ENCODE assay signal across 9 cellular contexts in genomic region chr10:124697837-124698559, GRCh38. TPM values are rescaled to one million over a fixed set of nuclear protein-coding genes. Genes with fewer than 3 reads are reported as not detected.
DNase-seq lines count a peak whose midpoint lies in the region; ATAC-seq lines count a peak whose summit lies in the region.
"Had no signal": no experiment of that assay in that cellular context is flagged by ENCODE, and none has a peak within 500 bp of the region (broad histone marks: within the 10 kb centered on the region; RNA-seq: fewer than 3 reads in every experiment).

No MANE protein-coding gene starts in this region.

- peak overlapping the region; percentile 99 to 100 for H3K27ac Mint-ChIP-seq in T-cell
- H3K27ac Mint-ChIP-seq in stimulated activated naive CD8-positive, alpha-beta T cell treated with anti-CD3 and anti-CD28 coated beads, Interleukin-15, amount 100 ng/mL, for 72 hours: peak overlapping the region; percentile 28 to 90

- peaks cover 93% of the 10 kb centered on the region for H3K4me1 ChIP-seq in effector memory CD4-positive, alpha-beta T cell (ENCODE audit: control insufficient read depth, insufficient read depth, low read length, poor library complexity, severe bottlenecking)

- peaks cover 93 to 100% (median 97%) of the 10 kb centered on the region in 3 donors for H3K4me1 Mint-ChIP-seq in T-cell
- H3K4me1 Mint-ChIP-seq in stimulated activated naive CD8-positive, alpha-beta T cell treated with anti-CD3 and anti-CD28 coated beads, Interleukin-15, amount 100 ng/mL, for 72 hours: peaks cover 97% of the 10 kb centered on the region

- H3K36me3 ChIP-seq in effector memory CD4-positive, alpha-beta T cell (ENCODE audit: control insufficient read depth, insufficient read depth, low read length): peaks cover 10% of the 10 kb centered on the region

- no peaks in the 10 kb centered on the region for H3K9me3 ChIP-seq in effector memory CD4-positive, alpha-beta T cell (ENCODE audit: control insufficient read depth, low read length)

- H3K36me3 Mint-ChIP-seq in T-cell: peaks cover 25% of the 10 kb centered on the region

- H3K4me3 ChIP-seq in effector memory CD4-positive, alpha-beta T cell (ENCODE audit: insufficient read depth, low read depth, low read length, poor library complexity, severe bottlenecking): peak overlapping the region; percentile 18
- H3K4me3 ChIP-seq: SK-N-MC had no signal

- peak overlapping the region; percentile 28 to 80 (median 47) for H3K4me3 Mint-ChIP-seq in T-cell
- H3K4me3 Mint-ChIP-seq in stimulated activated naive CD8-positive, alpha-beta T cell treated with anti-CD3 and anti-CD28 coated beads, Interleukin-15, amount 100 ng/mL, for 72 hours: peak overlapping the region; percentile 30 to 82

- peak overlapping the region; percentile 81 for H3K27ac ChIP-seq in effector memory CD4-positive, alpha-beta T cell (ENCODE audit: insufficient read depth, low read length, poor library complexity, severe bottlenecking)
- H3K27ac ChIP-seq: SK-N-MC had no signal

- CTCF ChIA-PET in T-cell (lab: Charles Lee): interaction anchor here (0.7 to 3.0 kb wide), 3 partner anchors 21 to 48 kb away, joined by 3 to 17 read pairs (median 4); no protein-coding TSS in a partner anchor

- H3K27me3 ChIP-seq in effector memory CD4-positive, alpha-beta T cell (replicated peaks; ENCODE audit: control insufficient read depth, insufficient read depth, low read length, poor library complexity, severe bottlenecking): no peaks in the 10 kb centered on the region

- ATAC-seq in T-cell (replicated peaks in 1 of 4) (peak; percentile 43 to 69 (median 50)), GM21737 (IDR thresholded peaks at IDR 0.05; ENCODE audit: unreplicated experiment) (no peak)
- peak; percentile 72 for ATAC-seq in stimulated activated naive CD8-positive, alpha-beta T cell treated with anti-CD3 and anti-CD28 coated beads, Interleukin-15, amount 100 ng/mL, for 72 hours

- H3K9me3 Mint-ChIP-seq in T-cell: no peaks in the 10 kb centered on the region
- H3K9me3 Mint-ChIP-seq in stimulated activated naive CD8-positive, alpha-beta T cell treated with anti-CD3 and anti-CD28 coated beads, Interleukin-15, amount 100 ng/mL, for 72 hours: no peaks in the 10 kb centered on the region

- H3K27me3 Mint-ChIP-seq in T-cell: no peaks in the 10 kb centered on the region
- no peaks in the 10 kb centered on the region for H3K27me3 Mint-ChIP-seq in stimulated activated naive CD8-positive, alpha-beta T cell treated with anti-CD3 and anti-CD28 coated beads, Interleukin-15, amount 100 ng/mL, for 72 hours

- POLR2A ChIA-PET in T-cell (lab: Charles Lee): interaction anchor here in 1 of 2 donors (1.2 kb wide), 1 partner anchor 10 kb away, joined by 3 read pairs; no protein-coding TSS in a partner anchor

- DNase-seq in NCI-H2196 (lab: John Stamatoyannopoulos, UW; ENCODE audit: unreplicated experiment) (peak; percentile 8), NCI-H2196 treated with DMSO at 0.1 percent for 48 hours (lab: John Stamatoyannopoulos, UW; ENCODE audit: unreplicated experiment) (no peak), T-cell (peak in 27 of 34 experiments; percentile 33 to 57 (median 46)), UCSD-AML1 (lab: John Stamatoyannopoulos, UW; ENCODE audit: unreplicated experiment) (no peak), inferior parietal cortex (ENCODE audit: extremely low spot score) (no peak)
- peak; percentile 38 to 43 (median 39) for DNase-seq in effector memory CD4-positive, alpha-beta T cell
- DNase-seq in stimulated activated naive CD8-positive, alpha-beta T cell treated with anti-CD3 and anti-CD28 coated beads, Interleukin-15, amount 100 ng/mL, for 72 hours: peak; percentile 41 to 44

RNA-seq across cellular contexts. Expression of gene FAM53B, which starts 46.2 kb away (rescaled TPM):
- 10 to 100 TPM; 39.3 to 86.5 (median 52.3) TPM for total RNA-seq in T-cell

Comparison
In these comparisons a context has a peak if more than half of its experiments do, and no peak if none do; other contexts are left out.
1. DNase-seq: peak in NCI-H2196 (single experiment), T-cell (27 of 34), effector memory CD4-positive, alpha-beta T cell (3 of 3) and stimulated activated naive CD8-positive, alpha-beta T cell treated with anti-CD3 and anti-CD28 coated beads, Interleukin-15, amount 100 ng/mL, for 72 hours (2 of 2); none in NCI-H2196 treated with DMSO at 0.1 percent for 48 hours (single experiment), UCSD-AML1 (single experiment) and inferior parietal cortex (single experiment).